ENCODE assay signal across 22 cellular contexts in genomic region chr3:123134671-123135070, GRCh38.
"Had no signal": no experiment of that assay in that cellular context is flagged by ENCODE, and none has a peak within 500 bp of the region (broad histone marks: within the 10 kb centered on the region; RNA-seq: fewer than 3 reads in every experiment).

No MANE protein-coding gene starts in this region.

- H3K4me3 ChIP-seq: MG63 had no signal

- H3K4me2 ChIP-seq: SK-N-SH had no signal

- H3K27me3 ChIP-seq: MG63 had no signal

- H3K9ac ChIP-seq: SK-N-SH had no signal

- DNase-seq: IMR-90, Karpas-422, KG1, MG63, NCI-H1092, NCI-H1105 treated with DMSO at 0.1 percent for 48 hours, NCI-H1417 treated with DMSO at 0.1 percent for 48 hours, NCI-H146, NCI-H1694 treated with DMSO at 0.1 percent for 48 hours, NCI-H1930, NCI-H2081, NCI-H2107, NCI-H226, NCI-H446, NCI-H510A, NCI-H524 treated with DMSO at 0.1 percent for 48 hours, NCI-H69, NCI-H774, RPMI8226, SHP77, SK-N-SH had no signal

- H3K9me3 ChIP-seq: MG63, SK-N-SH had no signal

- FAIRE-seq: RCC 7860 had no signal
